9 cellular contexts compared by ENCODE assay signal in the genomic region with DNA sequence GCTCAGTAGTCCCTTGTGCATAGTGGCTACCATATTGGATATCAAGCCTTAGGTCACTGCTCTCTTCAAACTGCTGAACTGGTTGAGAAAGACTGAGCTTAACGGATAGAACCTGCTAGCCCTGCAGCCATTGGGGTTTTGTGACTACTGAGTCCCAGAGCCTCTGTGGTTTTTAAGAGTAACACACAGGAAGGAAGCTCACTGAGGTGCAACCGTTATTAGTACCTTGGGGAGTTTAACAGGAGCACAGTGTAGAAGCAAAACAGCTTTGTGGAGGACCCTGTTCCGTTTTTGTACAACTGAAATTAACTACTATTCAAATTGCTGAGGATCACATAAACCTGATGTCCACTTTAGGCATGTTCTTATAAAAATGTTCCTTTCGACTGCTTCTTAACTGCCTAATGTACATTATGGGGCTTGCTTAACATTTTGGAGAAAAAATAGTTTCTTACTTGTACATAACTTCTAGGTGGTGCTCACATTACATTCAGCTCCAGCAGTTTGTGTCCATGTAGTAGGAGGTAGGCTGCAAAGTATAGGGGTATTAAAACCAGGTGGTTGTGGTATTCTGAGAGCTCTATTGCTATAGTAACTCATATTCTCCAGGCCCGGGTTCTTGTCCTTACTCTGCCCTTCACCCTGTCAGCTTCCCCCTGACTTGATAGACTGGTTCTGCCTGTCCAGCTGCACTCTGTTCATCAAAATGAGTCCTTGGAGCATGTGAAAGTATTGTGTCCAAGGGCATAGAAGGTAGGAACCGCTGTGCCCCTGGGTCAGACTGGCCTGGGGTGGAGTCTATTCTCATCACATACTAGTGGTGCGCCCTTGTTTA. TPM values are rescaled to one million over a fixed set of nuclear protein-coding genes. Genes with fewer than 3 reads are reported as not detected.
DNase-seq lines count a peak whose midpoint lies in the region; ATAC-seq, FAIRE-seq and TF ChIP-seq lines count a peak whose summit lies in the region.
"Had no signal": no experiment of that assay in that cellular context is flagged by ENCODE, and none has a peak within 500 bp of the region (broad histone marks: within the 10 kb centered on the region; RNA-seq: fewer than 3 reads in every experiment).

No MANE protein-coding gene starts in this region.

- H3K4me2 ChIP-seq in hepatocyte = no peak overlapping the region

- peak; percentile 91 for ATAC-seq in GM21619 (IDR thresholded peaks at IDR 0.05; ENCODE audit: unreplicated experiment)

- DNase-seq in GM18507 (ENCODE audit: extremely low spot score, insufficient read length, low read depth) = peak; percentile 40
- DNase-seq in Jurkat, Clone E6-1 (ENCODE audit: low read depth, low spot score) = peak; percentile 92
- no peak for DNase-seq in kidney
- DNase-seq in NCI-H2196 treated with DMSO at 0.1 percent for 48 hours (lab: John Stamatoyannopoulos, UW; ENCODE audit: unreplicated experiment) = no peak
- DNase-seq in NCI-H1105 (lab: John Stamatoyannopoulos, UW) = no peak
- no peak for DNase-seq in tibial nerve (ENCODE audit: low spot score in 2 of 2)
- no peak for DNase-seq in hepatocyte (ENCODE audit: low spot score)

- H3K27ac ChIP-seq in kidney (ENCODE audit: low read depth in 2 of 2, low read length in 2 of 2) (peak overlapping the region; percentile 52 to 86), tibial nerve (peak overlapping the region in 1 of 4 donors; percentile 42), hepatocyte (no peak overlapping the region)

- intact Hi-C loops in kidney (cut with DNase I) = no loop called here

- H3K79me2 ChIP-seq in hepatocyte = peaks cover 20% of the 10 kb centered on the region

- H2AFZ ChIP-seq in hepatocyte = no peak overlapping the region

- peak overlapping the region in 1 of 2 donors; percentile 38 for H3K9ac ChIP-seq in kidney (ENCODE audit: low read length in 2 of 2)

- H3K9me3 ChIP-seq in kidney (ENCODE audit: control insufficient read depth in 1 of 2, low read length in 2 of 2) (no peaks in the 10 kb centered on the region), tibial nerve (no peaks in the 10 kb centered on the region), hepatocyte (ENCODE audit: low read depth) (no peaks in the 10 kb centered on the region)

- no peaks in the 10 kb centered on the region for H3K36me3 ChIP-seq in kidney (ENCODE audit: control insufficient read depth in 1 of 2, insufficient read depth in 2 of 2, low read length in 2 of 2)
- no peaks in the 10 kb centered on the region for H3K36me3 ChIP-seq in tibial nerve
- no peaks in the 10 kb centered on the region for H3K36me3 ChIP-seq in hepatocyte (replicated peaks; ENCODE audit: insufficient read depth, low read depth)

- peaks cover 5% of the 10 kb centered on the region for H4K20me1 ChIP-seq in hepatocyte (ENCODE audit: insufficient read depth, poor library complexity, severe bottlenecking)

- TF ChIP-seq CTCF in kidney (IDR thresholded peaks at IDR 0.05; ENCODE audit: borderline replicate concordance, extremely low read depth, insufficient read depth) = no peak
- TF ChIP-seq CTCF in tibial nerve (IDR thresholded peaks at IDR 0.05) = no peak
- no peak for TF ChIP-seq CTCF in hepatocyte (IDR thresholded peaks at IDR 0.05; ENCODE audit: poor library complexity)

- no peaks in the 10 kb centered on the region for H3K27me3 ChIP-seq in tibial nerve
- no peaks in the 10 kb centered on the region for H3K27me3 ChIP-seq in hepatocyte

- TF ChIP-seq EP300 in tibial nerve (IDR thresholded peaks at IDR 0.05) = no peak

- 82 to 87% methylated on average over 7 of the region's 7 CpGs for WGBS in tibial nerve, 2 donors
- 85% methylated on average over 7 of the region's 7 CpGs for WGBS in hepatocyte (ENCODE audit: low lambda C conversion rate, missing lambda C conversion rate)

- H3K4me3 ChIP-seq in Jurkat, Clone E6-1 (ENCODE audit: low read length) = peak overlapping the region; percentile 29
- H3K4me3 ChIP-seq in kidney (ENCODE audit: low read length in 2 of 2) = no peak overlapping the region
- H3K4me3 ChIP-seq in tibial nerve = no peak overlapping the region
- H3K4me3 ChIP-seq in hepatocyte = no peak overlapping the region

- no peak for TF ChIP-seq POLR2A in tibial nerve (IDR thresholded peaks at IDR 0.05)

- FAIRE-seq in GM18507 (lab: Jason Lieb, UNC) (peak; percentile 99), kidney (lab: Jason Lieb, UNC) (no peak)
- FAIRE-seq: endothelial cell of umbilical vein had no signal

- no peaks in the 10 kb centered on the region for H3K9me2 ChIP-seq in hepatocyte (replicated peaks; ENCODE audit: insufficient read depth)

- H3K4me1 ChIP-seq in kidney (ENCODE audit: control insufficient read depth in 1 of 2, insufficient read depth in 1 of 2, low read depth in 1 of 2, low read length in 2 of 2) (peaks cover 8 to 10% of the 10 kb centered on the region in 2 donors), tibial nerve (peaks cover 0 to 19% (median 7%) of the 10 kb centered on the region in 4 donors), hepatocyte (ENCODE audit: insufficient read depth) (peaks cover 10% of the 10 kb centered on the region)

RNA-seq across cellular contexts. Expression of a gene that starts 17.3 kb away (rescaled TPM):
- polyA plus RNA-seq in Jurkat, Clone E6-1 (2012; ENCODE audit: insufficient read depth, insufficient read length) = 54.1 TPM
- total RNA-seq in kidney (24.8 TPM), tibial nerve (10 to 100 TPM; 22.7 to 51.3 (median 41.0) TPM), hepatocyte (29.5 and 31.3 TPM in 2 replicates)
- polyA plus RNA-seq in kidney (ENCODE audit: insufficient read depth, low read depth, low replicate concordance) (21.6 TPM), hepatocyte (37.8 and 38.7 TPM in 2 replicates)

RNA-seq across cellular contexts. Expression of a gene that starts 43.7 kb away (rescaled TPM):
- 8.9 TPM for polyA plus RNA-seq in Jurkat, Clone E6-1 (2012; ENCODE audit: insufficient read depth, insufficient read length)
- total RNA-seq in kidney (7.8 TPM), tibial nerve (10 to 100 TPM; 10.6 to 15.1 (median 13.7) TPM), hepatocyte (4.5 and 13.0 TPM in 2 replicates)
- polyA plus RNA-seq in kidney (ENCODE audit: insufficient read depth, low read depth, low replicate concordance) (6.4 TPM), hepatocyte (18.1 and 19.0 TPM in 2 replicates)

RNA-seq across cellular contexts. Expression of a gene that starts 44.0 kb away (rescaled TPM):
- 13.7 TPM for polyA plus RNA-seq in Jurkat, Clone E6-1 (2012; ENCODE audit: insufficient read depth, insufficient read length)
- total RNA-seq in kidney (14.9 TPM), tibial nerve (10 to 100 TPM in 2 of 4 donors, 1 to 10 TPM in 2; 5.7 to 14.0 (median 8.6) TPM), hepatocyte (18.3 and 18.5 TPM in 2 replicates)
- polyA plus RNA-seq in kidney (ENCODE audit: insufficient read depth, low read depth, low replicate concordance) (12.0 TPM), hepatocyte (13.8 and 14.0 TPM in 2 replicates)

Comparison
In these comparisons a context has a peak if more than half of its experiments do, and no peak if none do; other contexts are left out.
1. DNase-seq: peak in GM18507 (single experiment) and Jurkat, Clone E6-1 (single experiment); none in kidney (single experiment), NCI-H2196 treated with DMSO at 0.1 percent for 48 hours (single experiment), NCI-H1105 (single experiment), tibial nerve (0 of 2) and hepatocyte (single experiment).